Comparison of ENCODE assay signal across 31 cellular contexts in genomic region chr2:106614511-106615291, GRCh38.
DNase-seq lines count a peak whose midpoint lies in the region; ATAC-seq, FAIRE-seq and TF ChIP-seq lines count a peak whose summit lies in the region.
"Had no signal": no experiment of that assay in that cellular context is flagged by ENCODE, and none has a peak within 500 bp of the region (broad histone marks: within the 10 kb centered on the region; RNA-seq: fewer than 3 reads in every experiment).

No MANE protein-coding gene starts in this region.

- 14 to 56% (median 30%) methylated on average over 5 of the region's 5 CpGs for WGBS in small intestine, 3 donors
- WGBS in psoas muscle, 3 donors, result 51 to 59% (median 57%) methylated on average over 5 of the region's 5 CpGs

- H3K4me3 ChIP-seq in left lung (no peak overlapping the region), small intestine (ENCODE audit: low read depth in 1 of 2, low read length in 2 of 2) (no peak overlapping the region), psoas muscle (no peak overlapping the region)
- H3K4me3 ChIP-seq: adrenal gland, BLaER1, dorsolateral prefrontal cortex, esophagus squamous epithelium, heart right ventricle, PC-9, suprapubic skin had no signal

- intact Hi-C loops in left lung (cut with DNase I), result no loop called here
- intact Hi-C loops in psoas muscle (cut with DNase I), result no loop called here

- peak; percentile 5 for FAIRE-seq in small intestine (lab: Jason Lieb, UNC)
- FAIRE-seq: G401.6, TTC549, urothelium cell line had no signal

- H3K36me3 ChIP-seq in left lung (no peaks in the 10 kb centered on the region), small intestine (ENCODE audit: control insufficient read depth in 2 of 2, insufficient read depth in 2 of 2, low read length in 2 of 2) (no peaks in the 10 kb centered on the region), psoas muscle (ENCODE audit: insufficient read depth in 1 of 2, low read depth in 1 of 2) (no peaks in the 10 kb centered on the region)
- H3K36me3 ChIP-seq: adrenal gland, BLaER1, esophagus squamous epithelium, heart right ventricle, neutrophil, suprapubic skin had no signal

- peak; percentile 50 for ATAC-seq in left lung
- ATAC-seq in psoas muscle, result no peak
- ATAC-seq in HG03521 (IDR thresholded peaks at IDR 0.05; ENCODE audit: unreplicated experiment), result no peak
- ATAC-seq: foreskin keratinocyte; SK-N-SH treated with all-trans-retinoic acid at 6 μM for 48 hours; stimulated activated effector memory CD8-positive, alpha-beta T cell treated with anti-CD3 and anti-CD28 coated beads, Interleukin-12 subunit alpha, Interleukin-12 subunit beta, amount 100 ng/mL, for 72 hours; T-helper 17 cell had no signal

- H3K27me3 ChIP-seq in left lung (peaks cover 0 to 5% of the 10 kb centered on the region in 2 donors), small intestine (ENCODE audit: control insufficient read depth in 2 of 2, insufficient read depth in 2 of 2, low read length in 2 of 2) (no peaks in the 10 kb centered on the region), psoas muscle (ENCODE audit: insufficient read depth in 3 of 3, low read length in 2 of 3) (peaks cover 0 to 2% (median 0%) of the 10 kb centered on the region in 3 donors)
- H3K27me3 ChIP-seq: adrenal gland, BLaER1, foreskin keratinocyte, heart right ventricle, neutrophil had no signal

- TF ChIP-seq CTCF in left lung (IDR thresholded peaks at IDR 0.05) (no peak), psoas muscle (IDR thresholded peaks at IDR 0.05) (no peak)

- DNase-seq in HT-29 (ENCODE audit: low spot score) (peak; percentile 52), glomerular visceral epithelial cell (ENCODE audit: extremely low spot score) (peak; percentile 20), left lung (no peak), small intestine (peak; percentile 96), psoas muscle (no peak), UCSD-AML1 (lab: John Stamatoyannopoulos, UW; ENCODE audit: unreplicated experiment) (no peak)
- DNase-seq: activated CD4-positive, alpha-beta memory T cell treated with anti-CD3 and anti-CD28 coated beads, Interleukin-2, amount 10 ng/mL, durations not matched to agents 7 days and 5 days; activated CD8-positive, alpha-beta memory T cell treated with anti-CD3 and anti-CD28 coated beads, Interleukin-2, amount 50 U/mL, for 4 hours; activated naive CD4-positive, alpha-beta T cell treated with anti-CD3 and anti-CD28 coated beads for 36 hours; adrenal gland; DMS79; dorsolateral prefrontal cortex; esophagus squamous epithelium; foreskin keratinocyte; HCEC 1CT; heart right ventricle; NCI-H2029; NCI-H526 treated with DMSO at 0.1 percent for 48 hours; PC-9; stimulated activated CD4-positive, alpha-beta T cell treated with anti-CD3 and anti-CD28 coated beads, Interleukin-15, amount 100 ng/mL, for 24 hours; T-helper 17 cell had no signal

- H3K4me1 ChIP-seq in left lung, result no peaks in the 10 kb centered on the region
- peaks cover 2 to 11% of the 10 kb centered on the region in 2 donors for H3K4me1 ChIP-seq in small intestine (ENCODE audit: control insufficient read depth in 2 of 2, insufficient read depth in 1 of 2, low read depth in 1 of 2, low read length in 1 of 2)
- H3K4me1 ChIP-seq in psoas muscle, result no peaks in the 10 kb centered on the region
- H3K4me1 ChIP-seq: adrenal gland, BLaER1, esophagus squamous epithelium, foreskin keratinocyte, suprapubic skin had no signal

- H3K27ac ChIP-seq in left lung, result no peak overlapping the region
- H3K27ac ChIP-seq in small intestine (ENCODE audit: low read depth in 1 of 2, low read length in 1 of 2), result no peak overlapping the region
- no peak overlapping the region for H3K27ac ChIP-seq in psoas muscle
- H3K27ac ChIP-seq: adrenal gland, BLaER1, dorsolateral prefrontal cortex, esophagus squamous epithelium, foreskin keratinocyte, heart right ventricle, HL-60, neutrophil, PC-9, suprapubic skin had no signal

- H3K9me3 ChIP-seq in left lung (peaks cover 0 to 12% of the 10 kb centered on the region in 2 donors), small intestine (ENCODE audit: control insufficient read depth, low read depth) (no peaks in the 10 kb centered on the region), psoas muscle (peaks cover 7% of the 10 kb centered on the region)
- H3K9me3 ChIP-seq: adrenal gland, neutrophil, suprapubic skin had no signal

Comparison
In these comparisons a context has a peak if more than half of its experiments do, and no peak if none do; other contexts are left out.
1. DNase-seq: peak in HT-29 (single experiment), glomerular visceral epithelial cell (single experiment) and small intestine (single experiment); none in left lung (0 of 2), psoas muscle (0 of 2) and UCSD-AML1 (single experiment).